8 cellular contexts compared by ENCODE assay signal in the genomic region with DNA sequence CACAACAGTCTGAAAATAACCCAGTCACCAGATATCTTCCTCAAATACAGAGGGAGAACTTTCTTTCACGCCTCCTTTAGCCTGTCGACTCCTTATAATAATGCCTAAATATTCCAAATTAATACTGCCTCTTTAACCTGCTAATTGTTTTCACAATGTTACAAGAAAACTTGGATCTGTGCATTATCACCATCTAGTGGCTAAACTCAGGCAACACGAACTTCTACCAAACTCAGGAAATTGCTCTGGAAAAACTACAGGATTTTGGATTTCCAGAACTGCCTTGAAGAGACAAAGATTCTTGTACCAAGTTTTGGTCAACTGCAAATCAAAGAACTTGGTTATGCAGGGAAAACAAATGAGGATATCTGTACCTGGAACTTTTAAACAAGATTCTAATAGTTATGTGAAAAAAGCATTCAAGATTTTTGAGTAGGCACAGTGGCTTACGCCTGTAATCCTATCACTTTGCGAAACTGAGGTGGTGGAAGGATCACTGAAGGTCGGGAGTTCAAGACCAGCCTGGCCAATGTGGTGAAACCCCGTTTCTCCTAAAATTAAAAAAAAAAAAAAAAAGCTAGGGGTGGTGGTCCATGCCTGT. TPM values are rescaled to one million over a fixed set of nuclear protein-coding genes. Genes with fewer than 3 reads are reported as not detected.
DNase-seq lines count a peak whose midpoint lies in the region; ATAC-seq, FAIRE-seq and TF ChIP-seq lines count a peak whose summit lies in the region.

No MANE protein-coding gene starts in this region.

- H3K27me3 ChIP-seq in right cardiac atrium (ENCODE audit: control insufficient read depth, insufficient read depth) (no peaks in the 10 kb centered on the region), upper lobe of right lung (no peaks in the 10 kb centered on the region)

- 61% methylated on average over 7 of the region's 7 CpGs for WGBS in right cardiac atrium

- peak; percentile 42 to 49 for ATAC-seq in right cardiac atrium
- peak; percentile 51 for ATAC-seq in upper lobe of right lung
- ATAC-seq in GM21367 (IDR thresholded peaks at IDR 0.05; ENCODE audit: unreplicated experiment), result no peak

- H3K9me3 ChIP-seq in right cardiac atrium (ENCODE audit: control insufficient read depth, low read length), result no peaks in the 10 kb centered on the region
- no peaks in the 10 kb centered on the region for H3K9me3 ChIP-seq in upper lobe of right lung

- H3K4me3 ChIP-seq in right cardiac atrium (ENCODE audit: low read length) (no peak overlapping the region), upper lobe of right lung (no peak overlapping the region)

- TF ChIP-seq CTCF in upper lobe of right lung (IDR thresholded peaks at IDR 0.05), result peak; percentile 59

- H3K36me3 ChIP-seq in upper lobe of right lung, result peaks cover 85% of the 10 kb centered on the region

- intact Hi-C loops in right cardiac atrium (cut with DNase I) (no loop called here), upper lobe of right lung (cut with DNase I) (no loop called here)

- H3K27ac ChIP-seq in right cardiac atrium (ENCODE audit: low read length) (no peak overlapping the region), upper lobe of right lung (no peak overlapping the region)

- peaks cover 3% of the 10 kb centered on the region for H3K4me1 ChIP-seq in right cardiac atrium (ENCODE audit: control insufficient read depth, insufficient read depth, low read length)
- H3K4me1 ChIP-seq in upper lobe of right lung, result peaks cover 16% of the 10 kb centered on the region

- FAIRE-seq in H54 (lab: Jason Lieb, UNC), result peak; percentile 68
- peak; percentile 86 for FAIRE-seq in TTC549 (lab: Jason Lieb, UNC)

- no peak for TF ChIP-seq POLR2A in H54 (IDR thresholded peaks at IDR 0.05; ENCODE audit: low read depth, low read length)

- DNase-seq in CD1c-positive myeloid dendritic cell (ENCODE audit: extremely low spot score) (peak; percentile 33), H54 (ENCODE audit: insufficient read length, low spot score) (no peak), right cardiac atrium (no peak), upper lobe of right lung (no peak), activated gamma-delta T cell treated with Interleukin-2 at 50 U/mL for 16 hours (no peak)
- DNase-seq in stimulated activated naive CD4-positive, alpha-beta T cell treated with Interleukin-2 at 50 U/mL for 16 hours (lab: John Stamatoyannopoulos, UW), result no peak

RNA-seq across cellular contexts. Expression of a gene that starts 10.8 kb away (rescaled TPM):
- 10 to 100 TPM; 20.8 to 21.3 (median 21.1) TPM for total RNA-seq in right cardiac atrium
- 16.8 TPM for polyA plus RNA-seq in right cardiac atrium
- 41.8 TPM for total RNA-seq in upper lobe of right lung

RNA-seq across cellular contexts. Expression of a gene that starts 24.3 kb away (rescaled TPM):
- 10 to 100 TPM; 36.3 to 40.2 (median 36.7) TPM for total RNA-seq in right cardiac atrium
- 19.7 TPM for polyA plus RNA-seq in right cardiac atrium
- total RNA-seq in upper lobe of right lung, result 49.4 TPM

RNA-seq across cellular contexts. Expression of a gene that starts 54.4 kb away (rescaled TPM):
- total RNA-seq in right cardiac atrium (not detected), upper lobe of right lung (not detected)
- polyA plus RNA-seq in right cardiac atrium, result not detected
